Comparison of ENCODE assay signal across 8 cellular contexts in the genomic region with DNA sequence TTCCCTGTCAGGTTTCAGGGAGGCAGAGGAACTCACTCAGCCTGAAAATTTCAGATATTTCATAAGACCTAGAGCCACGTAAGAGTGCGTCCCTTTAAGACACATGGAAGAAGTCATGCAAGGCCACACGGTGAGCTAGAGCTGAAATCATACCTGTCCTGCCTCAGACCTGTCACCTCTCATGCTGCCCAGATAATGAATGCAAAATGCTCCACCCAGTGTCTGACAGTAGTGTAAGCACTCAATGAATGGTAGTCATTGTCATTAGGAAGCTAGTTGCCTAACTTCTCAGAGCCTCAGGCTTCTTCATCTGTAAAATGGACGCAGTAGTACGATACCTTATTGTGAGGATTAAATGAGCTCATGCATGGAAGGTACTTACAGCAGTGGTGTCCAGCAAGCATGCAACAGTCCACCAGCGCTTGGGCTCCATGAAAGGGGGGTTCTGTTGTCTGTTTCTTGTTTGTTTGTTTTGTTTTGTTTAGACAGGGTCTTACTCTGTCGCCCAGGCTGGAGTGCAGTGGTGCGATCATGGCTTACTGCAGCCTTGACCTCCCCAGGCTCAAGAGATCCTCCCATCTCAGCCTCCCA.
DNase-seq lines count a peak whose midpoint lies in the region.

No MANE protein-coding gene starts in this region.

- in situ Hi-C loops in Caki2 (cut with HindIII; ENCODE audit: low pct_unique_long_range_greater_than_20kb, low sequenced_read_pairs) = no loop called here

- H3K9me3 ChIP-seq in mononuclear cell (ENCODE audit: low read depth, low read length) = no peaks in the 10 kb centered on the region

- DNase-seq in Caki2 (ENCODE audit: low read depth) (peak; percentile 23), HuH-7.5 (ENCODE audit: low spot score) (peak; percentile 42), amniotic epithelial cell (ENCODE audit: low read depth) (peak; percentile 19), NCI-H510A treated with DMSO at 0.1 percent for 48 hours (lab: John Stamatoyannopoulos, UW) (no peak), iPS-NIHi11 (ENCODE audit: low spot score) (no peak), kidney glomerular epithelial cell (lab: John Stamatoyannopoulos, UW) (no peak), amygdala (lab: John Stamatoyannopoulos, UW) (no peak)

- no peaks in the 10 kb centered on the region for H3K27me3 ChIP-seq in mononuclear cell (ENCODE audit: insufficient read depth, low read length)

- peaks cover 20% of the 10 kb centered on the region for H3K4me1 ChIP-seq in mononuclear cell (ENCODE audit: insufficient read depth, low read length)

- peak overlapping the region; percentile 50 for H3K4me3 ChIP-seq in mononuclear cell (ENCODE audit: low read length)

Comparison
In these comparisons a context has a peak if more than half of its experiments do, and no peak if none do; other contexts are left out.
1. DNase-seq: peak in Caki2 (single experiment), HuH-7.5 (single experiment) and amniotic epithelial cell (single experiment); none in NCI-H510A treated with DMSO at 0.1 percent for 48 hours (single experiment), iPS-NIHi11 (single experiment), kidney glomerular epithelial cell (single experiment) and amygdala (0 of 56).